In the genomic region with DNA sequence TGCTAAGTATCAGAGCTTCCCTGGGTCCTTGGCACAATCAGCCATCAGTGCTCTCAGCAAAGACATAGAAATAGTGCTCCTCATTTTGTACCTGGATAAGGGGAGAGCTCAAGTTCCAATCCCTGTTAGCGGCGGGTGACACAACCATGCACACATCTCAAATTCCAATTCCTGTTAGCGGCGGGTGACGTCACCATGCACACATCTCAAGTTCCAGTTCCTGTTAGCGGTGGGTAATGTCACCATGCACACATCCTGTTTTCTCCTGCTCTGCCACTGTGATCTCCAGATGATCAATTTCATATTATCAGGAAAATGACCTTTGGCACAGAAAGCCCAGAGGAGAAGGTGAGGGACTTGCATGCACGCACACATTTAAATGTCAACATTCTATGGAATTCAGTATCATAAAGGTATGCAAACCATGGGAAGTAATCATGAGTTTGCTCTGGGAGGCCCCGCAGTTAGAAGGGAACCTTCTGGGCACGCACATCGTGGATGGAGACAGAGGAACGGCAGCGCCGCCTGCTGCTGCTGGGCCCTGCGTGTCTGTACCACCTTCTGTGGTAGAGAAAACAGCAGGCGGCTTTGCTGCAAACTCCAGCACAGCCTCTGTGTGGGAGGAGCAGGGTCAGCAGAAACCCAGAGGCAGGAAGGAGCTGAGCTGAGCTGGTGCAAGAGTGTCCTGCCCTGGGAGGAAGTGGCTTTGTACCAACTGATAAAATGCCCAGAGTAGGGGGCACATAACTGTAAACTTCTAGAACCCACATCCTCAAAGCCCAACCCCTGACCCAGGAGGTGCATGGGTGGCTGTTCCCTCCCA, we compare ENCODE assay signal across 8 cellular contexts.
DNase-seq lines count a peak whose midpoint lies in the region; ATAC-seq and TF ChIP-seq lines count a peak whose summit lies in the region.

No MANE protein-coding gene starts in this region.

- intact Hi-C loops in activated CD4-positive, alpha-beta memory T cell treated with anti-CD3 and anti-CD28 coated beads for 36 hours (cut with micrococcal nuclease) = loop anchor here (1.0 kb wide), 2 partner anchors 7 to 12 kb away; no protein-coding TSS in a partner anchor

- ATAC-seq in GM18867 (IDR thresholded peaks at IDR 0.05; ENCODE audit: unreplicated experiment) (peak; percentile 94), HG03066 (IDR thresholded peaks at IDR 0.05; ENCODE audit: low read depth, unreplicated experiment) (peak; percentile 85)

- POLR2A ChIA-PET in AG04449 (lab: Yijun Ruan, JAX) = no interaction called here
- POLR2A ChIA-PET in activated CD4-positive, alpha-beta memory T cell treated with anti-CD3 and anti-CD28 coated beads for 36 hours (lab: Charles Lee) = interaction anchor here (0.7 to 2.1 kb wide), 13 partner anchors 8 to 233 kb away, joined by 3 to 14 read pairs (median 4); a partner anchor contains a TSS

- DNase-seq in AG04449 (ENCODE audit: low read depth, low spot score) = no peak
- peak; percentile 83 for DNase-seq in NCI-H460 (ENCODE audit: extremely low read depth, low read depth)
- DNase-seq in activated CD4-positive, alpha-beta memory T cell treated with anti-CD3 and anti-CD28 coated beads for 36 hours = peak; percentile 90
- peak; percentile 50 for DNase-seq in effector CD8-positive, alpha-beta T cell (lab: John Stamatoyannopoulos, UW)
- DNase-seq in midbrain (lab: John Stamatoyannopoulos, UW) = peak; percentile 93
- DNase-seq in stimulated activated CD8-positive, alpha-beta memory T cell treated with anti-CD3 and anti-CD28 coated beads, Interleukin-15, amount 100 ng/mL, for 4 hours (ENCODE audit: low read depth in 2 of 2) = peak; percentile 48 to 52

- H3K27ac Mint-ChIP-seq in activated CD4-positive, alpha-beta memory T cell treated with anti-CD3 and anti-CD28 coated beads for 36 hours = peak overlapping the region; percentile 96

- CTCF ChIA-PET in AG04449 (lab: Yijun Ruan, JAX) = interaction anchor here (0.6 to 3.1 kb wide), 13 partner anchors 9 to 252 kb away, joined by 3 to 23 read pairs (median 3); no protein-coding TSS in a partner anchor
- CTCF ChIA-PET in activated CD4-positive, alpha-beta memory T cell treated with anti-CD3 and anti-CD28 coated beads for 36 hours (lab: Charles Lee) = interaction anchor here (0.6 to 11.9 kb wide), 21 partner anchors 9 to 252 kb away, joined by 3 to 88 read pairs (median 5); no protein-coding TSS in a partner anchor

- no peaks in the 10 kb centered on the region for H3K27me3 Mint-ChIP-seq in activated CD4-positive, alpha-beta memory T cell treated with anti-CD3 and anti-CD28 coated beads for 36 hours

- no peaks in the 10 kb centered on the region for H3K9me3 Mint-ChIP-seq in activated CD4-positive, alpha-beta memory T cell treated with anti-CD3 and anti-CD28 coated beads for 36 hours

- no peak overlapping the region for H3K4me3 ChIP-seq in AG04449 (ENCODE audit: low read depth, low read length)

- H3K4me1 Mint-ChIP-seq in activated CD4-positive, alpha-beta memory T cell treated with anti-CD3 and anti-CD28 coated beads for 36 hours (ENCODE audit: low read depth) = peaks cover 72% of the 10 kb centered on the region

- H3K36me3 Mint-ChIP-seq in activated CD4-positive, alpha-beta memory T cell treated with anti-CD3 and anti-CD28 coated beads for 36 hours = peaks cover 8% of the 10 kb centered on the region

- TF ChIP-seq CTCF in AG04449 (IDR thresholded peaks at IDR 0.05; ENCODE audit: insufficient read depth, low read length, missing control alignments) = peak; percentile 81

- peak overlapping the region; percentile 81 for H3K4me3 Mint-ChIP-seq in activated CD4-positive, alpha-beta memory T cell treated with anti-CD3 and anti-CD28 coated beads for 36 hours
